In the genomic region with DNA sequence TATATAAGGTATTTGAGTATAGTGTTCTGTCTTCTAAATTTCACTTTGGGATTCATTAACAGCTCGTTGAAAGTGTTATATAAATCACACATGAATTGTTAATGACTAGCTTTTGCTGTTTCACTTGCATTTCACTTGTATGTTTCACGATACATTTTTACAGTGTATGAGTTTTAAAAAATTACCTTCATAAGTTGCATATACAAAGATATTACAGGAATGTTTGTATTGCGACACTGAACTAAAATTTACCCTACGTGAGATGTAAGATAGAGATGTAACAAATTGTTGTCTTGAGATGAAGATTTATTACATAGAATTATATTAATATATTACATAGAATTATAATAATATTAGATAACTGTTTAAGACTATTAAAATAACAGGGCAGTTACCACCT, we compare ENCODE assay signal across 9 cellular contexts. TPM values are rescaled to one million over a fixed set of nuclear protein-coding genes. Genes with fewer than 3 reads are reported as not detected.
DNase-seq lines count a peak whose midpoint lies in the region; ATAC-seq and TF ChIP-seq lines count a peak whose summit lies in the region.
"Had no signal": no experiment of that assay in that cellular context is flagged by ENCODE, and none has a peak within 500 bp of the region (broad histone marks: within the 10 kb centered on the region; RNA-seq: fewer than 3 reads in every experiment).

No MANE protein-coding gene starts in this region.

- H4K20me1 ChIP-seq in GM23248 (ENCODE audit: insufficient read depth), result no peaks in the 10 kb centered on the region
- H4K20me1 ChIP-seq in fibroblast of lung (ENCODE audit: control insufficient read depth, extremely low read depth, insufficient read depth, low read length), result no peaks in the 10 kb centered on the region

- H3K9ac ChIP-seq in GM23248 (peak overlapping the region; percentile 88), SK-N-MC (ENCODE audit: insufficient read length) (peak overlapping the region; percentile 85), fibroblast of lung (ENCODE audit: insufficient read depth, low read length) (peak overlapping the region; percentile 50)

- peak overlapping the region; percentile 90 for H3K4me3 ChIP-seq in GM23248
- H3K4me3 ChIP-seq in SK-N-MC, result peak overlapping the region; percentile 98
- H3K4me3 ChIP-seq in fibroblast of lung (replicated peaks in 1 of 4; ENCODE audit: control extremely low read depth in 1 of 4, insufficient read depth in 1 of 4, low read depth in 3 of 4, low read length in 4 of 4), result peak overlapping the region; percentile 85 to 99 (median 92)
- H3K4me3 ChIP-seq in skeletal muscle cell (ENCODE audit: low read depth, low read length), result peak overlapping the region; percentile 94

- no peaks in the 10 kb centered on the region for H3F3A ChIP-seq in GM23248 (ENCODE audit: insufficient read depth)

- peak overlapping the region; percentile 54; the same call in 1 of the 2 replicates for H3K27ac ChIP-seq in GM23248
- H3K27ac ChIP-seq in SK-N-MC, result no peak overlapping the region
- H3K27ac ChIP-seq in fibroblast of lung (ENCODE audit: insufficient read depth, low read length), result no peak overlapping the region

- DNase-seq in GM23248 (no peak), SK-N-MC (ENCODE audit: low read depth, low spot score) (no peak), fibroblast of lung (ENCODE audit: low read depth in 2 of 2) (no peak), skeletal muscle cell (ENCODE audit: low read depth) (no peak), iPS-NIHi11 (ENCODE audit: low spot score) (no peak), midbrain (lab: John Stamatoyannopoulos, UW) (no peak), SIG-M5 treated with dmso at 0.1 percent for 504 hours (lab: John Stamatoyannopoulos, UW; ENCODE audit: unreplicated experiment) (no peak)

- no peaks in the 10 kb centered on the region for H3K9me2 ChIP-seq in GM23248 (ENCODE audit: insufficient read depth)

- peaks cover 70% of the 10 kb centered on the region for H3K79me2 ChIP-seq in GM23248 (ENCODE audit: insufficient read depth)
- peaks cover 26% of the 10 kb centered on the region for H3K79me2 ChIP-seq in fibroblast of lung (ENCODE audit: control insufficient read depth, insufficient read depth, low read length)

- H2AFZ ChIP-seq in GM23248 (no peak overlapping the region), fibroblast of lung (ENCODE audit: low read length) (no peak overlapping the region)

- whole genome bisulfite sequencing in GM23248 (ENCODE audit: low coverage in 1 of 2, low lambda C conversion rate in 2 of 2, missing lambda C conversion rate in 2 of 2), 2 experiments, result 62 to 66% methylated on average over 4 of the region's 4 CpGs

- H3K9me3 ChIP-seq in GM23248 (ENCODE audit: low read depth) (no peaks in the 10 kb centered on the region), SK-N-MC (ENCODE audit: low read depth, low read length) (peaks cover 5% of the 10 kb centered on the region; the same call in 1 of the 2 replicates), fibroblast of lung (ENCODE audit: control insufficient read depth, insufficient read depth, low read depth, low read length) (no peaks in the 10 kb centered on the region)

- H3K36me3 ChIP-seq in GM23248 (ENCODE audit: low read depth) (peaks cover 44% of the 10 kb centered on the region), SK-N-MC (ENCODE audit: insufficient read depth, low read length) (peaks cover 45% of the 10 kb centered on the region), fibroblast of lung (ENCODE audit: control insufficient read depth, insufficient read depth, low read length) (peaks cover 3% of the 10 kb centered on the region)

- H3K4me1 ChIP-seq in GM23248 (ENCODE audit: insufficient read depth) (no peaks in the 10 kb centered on the region), fibroblast of lung (ENCODE audit: control insufficient read depth, extremely low read depth, insufficient read depth, low read length) (no peaks in the 10 kb centered on the region)

- H3K27me3 ChIP-seq in GM23248 (replicated peaks; ENCODE audit: insufficient read depth) (no peaks in the 10 kb centered on the region), fibroblast of lung (ENCODE audit: control insufficient read depth, insufficient read depth, low read length) (no peaks in the 10 kb centered on the region)

- no peak for ATAC-seq in HG02759 (IDR thresholded peaks at IDR 0.05; ENCODE audit: unreplicated experiment)

- in situ Hi-C loops in GM23248 (cut with MboI), result no loop called here

- H3K4me2 ChIP-seq in GM23248 (ENCODE audit: unreplicated experiment) (peak overlapping the region; percentile 98), fibroblast of lung (ENCODE audit: extremely low read depth, insufficient read depth, low read length) (peak overlapping the region; percentile 99)

- no peak for TF ChIP-seq CTCF in fibroblast of lung (conservative IDR thresholded peaks at IDR 0.05 in 1 of 2, IDR thresholded peaks at IDR 0.05 in 1 of 2; ENCODE audit: low read depth in 1 of 2, low read length in 2 of 2)

RNA-seq across cellular contexts. Expression of a gene that starts 1.5 kb away (rescaled TPM):
- 60.2 and 70.7 TPM in 2 replicates for total RNA-seq in GM23248 (2014; rRNA removed; shearing (Covaris generic))
- polyA plus RNA-seq in GM23248 (2016; fragmentation: Nextera tagmentation; extraction: Ambion mirVana) (80.0 and 80.5 TPM in 2 replicates), fibroblast of lung (76.9 and 101 TPM in 2 replicates)
- 43.4 and 52.2 TPM in 2 replicates for total RNA-seq in fibroblast of lung
- 61.5 and 65.5 TPM in 2 replicates for polyA plus RNA-seq in fibroblast of lung (2012)
- 14.1 and 53.6 TPM in 2 replicates for polyA minus RNA-seq in fibroblast of lung (ENCODE audit: low replicate concordance)

RNA-seq across cellular contexts. Expression of a gene that starts 45.2 kb away (rescaled TPM):
- total RNA-seq in GM23248 (2014; rRNA removed; shearing (Covaris generic)), result 25.3 and 34.0 TPM in 2 replicates
- polyA plus RNA-seq in GM23248 (2016; fragmentation: Nextera tagmentation; extraction: Ambion mirVana) (50.2 and 50.8 TPM in 2 replicates), fibroblast of lung (40.5 and 41.9 TPM in 2 replicates)
- 15.9 and 27.6 TPM in 2 replicates for total RNA-seq in fibroblast of lung
- 43.8 and 44.4 TPM in 2 replicates for polyA plus RNA-seq in fibroblast of lung (2012)
- 2.1 and 7.1 TPM in 2 replicates for polyA minus RNA-seq in fibroblast of lung (ENCODE audit: low replicate concordance)

RNA-seq across cellular contexts. Expression of a gene that starts 57.2 kb away (rescaled TPM):
- total RNA-seq in GM23248 (2014; rRNA removed; shearing (Covaris generic)), result not detected in 2 replicates
- polyA plus RNA-seq in GM23248 (2016; fragmentation: Nextera tagmentation; extraction: Ambion mirVana) (not detected in 2 replicates), fibroblast of lung (not detected in 2 replicates)
- not detected in 2 replicates for total RNA-seq in fibroblast of lung
- not detected in 2 replicates for polyA plus RNA-seq in fibroblast of lung (2012)
- not detected in 2 replicates for polyA minus RNA-seq in fibroblast of lung (ENCODE audit: low replicate concordance)
- total RNA-seq: glomerular endothelial cell had no signal
